36 cellular contexts compared by ENCODE assay signal in the genomic region with DNA sequence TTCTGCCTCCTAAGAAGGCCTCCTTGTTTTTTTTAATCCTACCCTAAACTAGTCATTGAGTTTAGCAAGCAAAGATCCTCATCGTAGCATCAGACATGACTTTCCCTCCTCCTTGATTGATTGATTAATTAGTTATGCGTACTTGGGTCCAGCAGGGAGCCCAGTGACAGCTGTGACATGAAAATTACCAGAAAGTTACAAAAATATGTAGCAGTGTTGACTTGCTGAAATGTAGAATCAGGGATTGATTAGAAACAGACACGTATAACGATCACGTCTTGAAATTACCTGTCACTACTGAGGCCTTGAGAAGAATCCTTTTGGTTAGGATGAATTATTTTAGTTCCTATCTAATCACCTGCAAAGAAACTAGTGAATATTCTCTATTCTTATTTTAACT.
DNase-seq lines count a peak whose midpoint lies in the region; ATAC-seq, FAIRE-seq and TF ChIP-seq lines count a peak whose summit lies in the region.
"Had no signal": no experiment of that assay in that cellular context is flagged by ENCODE, and none has a peak within 500 bp of the region (broad histone marks: within the 10 kb centered on the region; RNA-seq: fewer than 3 reads in every experiment).

No MANE protein-coding gene starts in this region.

- H3K36me3 ChIP-seq in neural cell (ENCODE audit: insufficient read depth, low read length): no peaks in the 10 kb centered on the region
- H3K36me3 ChIP-seq: BE2C; BLaER1; BLaER1 treated with 17β-estradiol and CSF1 and Interleukin-3, amounts not matched to agents 10 nM and 100 nM had no signal

- H3K27ac ChIP-seq in neural cell (ENCODE audit: low read length): no peak overlapping the region
- H3K27ac ChIP-seq: 22Rv1; A549; BLaER1; BLaER1 treated with 17β-estradiol and CSF1 and Interleukin-3, amounts not matched to agents 10 nM and 100 nM; C4-2B had no signal

- no peaks in the 10 kb centered on the region for H3K27me3 ChIP-seq in neural cell (ENCODE audit: insufficient read depth, low read depth, low read length)
- H3K27me3 ChIP-seq: BE2C; BLaER1; BLaER1 treated with 17β-estradiol and CSF1 and Interleukin-3, amounts not matched to agents 10 nM and 100 nM had no signal

- no peak overlapping the region for H3K4me3 Mint-ChIP-seq in activated T-helper 2 cell treated with anti-CD3 and anti-CD28 coated beads, Interferon-gamma antibody, Interleukin-2, Interleukin-4, amounts not matched to agents 10 μg/mL and 5 μg/mL and 100 μg/mL, durations not matched to agents 14 hours and 24 hours and 36 hours (ENCODE audit: low read depth)
- H3K4me3 Mint-ChIP-seq: B cell; CD14-positive monocyte; CD4-positive, alpha-beta memory T cell; CD4-positive, alpha-beta T cell; CD4-positive, CD25-positive, alpha-beta regulatory T cell; CD8-positive, alpha-beta memory T cell; CD8-positive, alpha-beta T cell had no signal

- no peaks in the 10 kb centered on the region for H3K9me3 ChIP-seq in neural cell (ENCODE audit: low read length)
- H3K9me3 ChIP-seq: A549; BE2C; BLaER1; BLaER1 treated with 17β-estradiol and CSF1 and Interleukin-3, amounts not matched to agents 10 nM and 100 nM; Caco-2 had no signal

- peak; percentile 76 for TF ChIP-seq EP300 in neural cell (conservative IDR thresholded peaks at IDR 0.05; ENCODE audit: poor library complexity, severe bottlenecking)

- POLR2A ChIA-PET in HEK293T (lab: Yijun Ruan, JAX): no interaction called here

- peak; percentile 92 for FAIRE-seq in A204.1 (lab: Jason Lieb, UNC)
- FAIRE-seq: A549, D721Med had no signal

- no peak overlapping the region for H3K9ac ChIP-seq in neural cell (ENCODE audit: low read length)
- H3K9ac ChIP-seq: BLaER1; BLaER1 treated with 17β-estradiol and CSF1 and Interleukin-3, amounts not matched to agents 10 nM and 100 nM had no signal

- no peaks in the 10 kb centered on the region for H3K79me2 ChIP-seq in neural cell (replicated peaks; ENCODE audit: insufficient read depth, low read length)

- H3K4me2 ChIP-seq in neural cell (ENCODE audit: low read length): no peak overlapping the region
- H3K4me2 ChIP-seq: A549; BLaER1; BLaER1 treated with 17β-estradiol and CSF1 and Interleukin-3, amounts not matched to agents 10 nM and 100 nM had no signal

- DNase-seq in HEK293T (ENCODE audit: extremely low spot score): no peak
- peak; percentile 17 for DNase-seq in NCI-H69 (lab: John Stamatoyannopoulos, UW)
- no peak for DNase-seq in D341Med (ENCODE audit: low spot score)
- no peak for DNase-seq in activated T-helper 2 cell treated with anti-CD3 and anti-CD28 coated beads, Interferon-gamma antibody, Interleukin-2, Interleukin-4, amounts not matched to agents 10 μg/mL and 5 μg/mL and 100 μg/mL, durations not matched to agents 14 hours and 24 hours and 36 hours (ENCODE audit: low spot score)
- DNase-seq: 8988T; ACHN; AML-193; BE2C; C1 segment of cervical spinal cord; Caco-2; Calu3; CD4-positive, alpha-beta memory T cell; CD4-positive, alpha-beta T cell; CD4-positive, CD25-positive, alpha-beta regulatory T cell; CD8-positive, alpha-beta memory T cell; CD8-positive, alpha-beta T cell; COR-L47; DMS 273 treated with DMSO at 0.1 percent for 48 hours; DMS153; DMS53; DMS79; DMS79 treated with DMSO at 0.1 percent for 48 hours; DND-41; EL had no signal

- H3K4me3 ChIP-seq in neural cell (ENCODE audit: low read length): no peak overlapping the region
- H3K4me3 ChIP-seq: A549; BLaER1; BLaER1 treated with 17β-estradiol and CSF1 and Interleukin-3, amounts not matched to agents 10 nM and 100 nM had no signal

- TF ChIP-seq CTCF in neural cell (IDR thresholded peaks at IDR 0.05; ENCODE audit: poor library complexity, severe bottlenecking): no peak

- no peak for TF ChIP-seq RAD21 in neural cell (conservative IDR thresholded peaks at IDR 0.05)

- CTCF ChIA-PET in HEK293T (lab: Yijun Ruan, JAX): interaction anchor here (0.6 kb wide), 1 partner anchor 160 kb away, joined by 3 read pairs; no protein-coding TSS in a partner anchor

- H4K20me1 ChIP-seq in neural cell (ENCODE audit: insufficient read depth): no peaks in the 10 kb centered on the region
- H4K20me1 ChIP-seq: BLaER1; BLaER1 treated with 17β-estradiol and CSF1 and Interleukin-3, amounts not matched to agents 10 nM and 100 nM had no signal

- intact Hi-C loops in activated T-helper 2 cell treated with anti-CD3 and anti-CD28 coated beads, Interferon-gamma antibody, Interleukin-2, Interleukin-4, amounts not matched to agents 10 μg/mL and 5 μg/mL and 100 μg/mL, durations not matched to agents 14 hours and 24 hours and 36 hours (cut with micrococcal nuclease): no loop called here

- H3K9me2 ChIP-seq in neural cell (ENCODE audit: insufficient read depth, low read length): no peaks in the 10 kb centered on the region

- no peaks in the 10 kb centered on the region for H3F3A ChIP-seq in neural cell (ENCODE audit: insufficient read depth, low read length, poor library complexity, severe bottlenecking)

- H3K27me3 Mint-ChIP-seq in activated T-helper 2 cell treated with anti-CD3 and anti-CD28 coated beads, Interferon-gamma antibody, Interleukin-2, Interleukin-4, amounts not matched to agents 10 μg/mL and 5 μg/mL and 100 μg/mL, durations not matched to agents 14 hours and 24 hours and 36 hours (ENCODE audit: low read depth): no peaks in the 10 kb centered on the region
- H3K27me3 Mint-ChIP-seq: B cell; CD4-positive, alpha-beta memory T cell; CD4-positive, alpha-beta T cell; CD4-positive, CD25-positive, alpha-beta regulatory T cell had no signal

- ATAC-seq in GM19452 (IDR thresholded peaks at IDR 0.05; ENCODE audit: unreplicated experiment) (no peak), GM18520 (IDR thresholded peaks at IDR 0.05; ENCODE audit: unreplicated experiment) (no peak)
- ATAC-seq: A549; CD8-positive, alpha-beta T cell had no signal

- H2AFZ ChIP-seq in neural cell (ENCODE audit: low read depth, low read length): no peak overlapping the region

- no peak overlapping the region for H3K27ac Mint-ChIP-seq in activated T-helper 2 cell treated with anti-CD3 and anti-CD28 coated beads, Interferon-gamma antibody, Interleukin-2, Interleukin-4, amounts not matched to agents 10 μg/mL and 5 μg/mL and 100 μg/mL, durations not matched to agents 14 hours and 24 hours and 36 hours
- H3K27ac Mint-ChIP-seq: B cell; CD14-positive monocyte; CD4-positive, alpha-beta memory T cell; CD4-positive, alpha-beta T cell; CD4-positive, CD25-positive, alpha-beta regulatory T cell; CD8-positive, alpha-beta memory T cell; CD8-positive, alpha-beta T cell had no signal

- H3K4me1 Mint-ChIP-seq in activated T-helper 2 cell treated with anti-CD3 and anti-CD28 coated beads, Interferon-gamma antibody, Interleukin-2, Interleukin-4, amounts not matched to agents 10 μg/mL and 5 μg/mL and 100 μg/mL, durations not matched to agents 14 hours and 24 hours and 36 hours (ENCODE audit: low read depth): no peaks in the 10 kb centered on the region
- H3K4me1 Mint-ChIP-seq: B cell; CD14-positive monocyte; CD4-positive, alpha-beta memory T cell; CD4-positive, CD25-positive, alpha-beta regulatory T cell; CD8-positive, alpha-beta memory T cell had no signal

- peaks cover 4% of the 10 kb centered on the region for H3K9me3 Mint-ChIP-seq in activated T-helper 2 cell treated with anti-CD3 and anti-CD28 coated beads, Interferon-gamma antibody, Interleukin-2, Interleukin-4, amounts not matched to agents 10 μg/mL and 5 μg/mL and 100 μg/mL, durations not matched to agents 14 hours and 24 hours and 36 hours
- H3K9me3 Mint-ChIP-seq: CD8-positive, alpha-beta T cell had no signal

- H3K36me3 Mint-ChIP-seq in activated T-helper 2 cell treated with anti-CD3 and anti-CD28 coated beads, Interferon-gamma antibody, Interleukin-2, Interleukin-4, amounts not matched to agents 10 μg/mL and 5 μg/mL and 100 μg/mL, durations not matched to agents 14 hours and 24 hours and 36 hours (ENCODE audit: low read depth): no peaks in the 10 kb centered on the region
- H3K36me3 Mint-ChIP-seq: CD14-positive monocyte; CD4-positive, alpha-beta memory T cell; CD4-positive, CD25-positive, alpha-beta regulatory T cell; CD8-positive, alpha-beta memory T cell; CD8-positive, alpha-beta T cell had no signal

TF ChIP-seq in HEK293T, 16 proteins besides CTCF, POLR2A, EP300 and RAD21:
- 0 out of 2 replicates have a peak, but pooled peaks have one; percentile 6 for TF ChIP-seq PKNOX1 (IDR thresholded peaks at IDR 0.05)
- TF ChIP-seq ELF4 (IDR thresholded peaks at IDR 0.05): no peak
TF ChIP-seq in HEK293T: peak in this region for 1.

TF ChIP-seq in neural cell, 6 proteins besides CTCF, POLR2A, EP300 and RAD21:
- no peak for TF ChIP-seq SMC3 (conservative IDR thresholded peaks at IDR 0.05; ENCODE audit: poor library complexity)
- no peak for TF ChIP-seq REST (IDR thresholded peaks at IDR 0.05; ENCODE audit: borderline replicate concordance)
- no peak for TF ChIP-seq MXI1 (conservative IDR thresholded peaks at IDR 0.05; ENCODE audit: poor library complexity, severe bottlenecking)
- TF ChIP-seq EZH2 (IDR thresholded peaks at IDR 0.05; ENCODE audit: borderline replicate concordance, insufficient read depth, low read length, poor library complexity, severe bottlenecking): no peak
- peak; percentile 53 for TF ChIP-seq POLR2AphosphoS5 (IDR thresholded peaks at IDR 0.05)
- TF ChIP-seq TAF1 (IDR thresholded peaks at IDR 0.05; ENCODE audit: low read depth): no peak
